ENCODE assay signal across 1 cellular context in the genomic region with DNA sequence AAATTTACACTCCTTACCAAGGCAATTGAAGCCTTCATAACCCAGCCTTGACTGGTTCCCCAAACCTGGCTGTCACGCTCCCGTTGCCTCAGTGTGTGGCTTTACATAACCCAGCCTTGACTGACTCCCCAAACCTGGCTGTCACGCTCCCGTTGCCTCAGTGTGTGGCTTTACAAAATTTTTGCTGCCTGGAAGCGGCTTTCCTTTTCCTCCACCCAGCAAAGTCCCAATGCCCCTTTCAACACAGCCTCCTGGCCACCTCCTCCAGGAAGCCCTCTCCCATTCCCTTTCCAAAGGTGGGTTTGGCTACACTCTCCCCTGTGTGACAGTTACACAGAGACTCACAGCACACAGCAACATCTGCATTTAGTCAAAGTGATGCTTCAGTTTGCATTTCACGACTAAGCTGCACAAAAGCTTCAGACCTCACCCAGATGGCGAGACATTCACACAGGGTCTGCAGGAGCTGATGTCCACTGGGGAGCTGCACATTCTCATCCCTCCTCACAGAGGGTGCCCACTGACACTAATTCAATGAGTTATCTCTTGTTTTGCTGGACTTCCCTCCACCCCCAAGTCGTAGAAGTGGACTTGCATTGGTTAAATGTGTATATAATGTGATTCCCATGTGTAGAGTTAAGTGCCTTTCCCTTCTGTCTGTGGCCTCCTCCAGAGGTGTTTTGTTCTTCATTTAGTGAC.
TF ChIP-seq lines count a peak whose summit lies in the region.

No MANE protein-coding gene starts in this region.

TF ChIP-seq in H1, 55 proteins besides CTCF, POLR2A, EP300 and RAD21:
- TF ChIP-seq HDAC6 (IDR thresholded peaks at IDR 0.05; ENCODE audit: low read depth, low read length) (no peak), CBX5 (IDR thresholded peaks at IDR 0.05; ENCODE audit: low read depth, low read length) (no peak), POLR2AphosphoS5 (IDR thresholded peaks at IDR 0.05; ENCODE audit: low read depth, low read length) (no peak), TCF12 (IDR thresholded peaks at IDR 0.05; ENCODE audit: low read depth, low read length) (no peak)
